Comparison of ENCODE assay signal across 13 cellular contexts in the genomic region with DNA sequence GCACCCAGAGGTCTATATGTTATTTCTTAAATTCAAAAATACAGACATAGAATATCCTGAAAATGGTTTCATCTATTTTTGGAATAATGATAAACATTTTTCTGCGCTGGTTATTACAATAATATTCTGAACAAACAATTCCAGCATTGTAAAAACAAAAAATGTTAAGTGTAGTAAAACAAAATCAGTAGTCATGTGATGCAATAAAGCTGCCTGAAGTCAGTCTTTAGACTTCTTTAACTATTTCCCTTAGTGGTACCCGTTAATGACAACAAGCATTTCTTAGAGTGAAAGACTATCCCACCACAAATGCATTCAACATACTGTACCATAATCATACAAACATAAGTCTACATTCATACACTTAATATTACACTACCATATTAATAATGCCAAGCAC. TPM values are rescaled to one million over a fixed set of nuclear protein-coding genes. Genes with fewer than 3 reads are reported as not detected.
DNase-seq lines count a peak whose midpoint lies in the region; ATAC-seq and TF ChIP-seq lines count a peak whose summit lies in the region.
"Had no signal": no experiment of that assay in that cellular context is flagged by ENCODE, and none has a peak within 500 bp of the region (broad histone marks: within the 10 kb centered on the region; RNA-seq: fewer than 3 reads in every experiment).

No MANE protein-coding gene starts in this region.

- H3K36me3 ChIP-seq in DOHH2 (ENCODE audit: control insufficient read depth, low read length) (peaks cover 4% of the 10 kb centered on the region; the same call in 1 of the 2 replicates), PC-3 (ENCODE audit: low read depth, low read length) (no peaks in the 10 kb centered on the region), fibroblast of lung (ENCODE audit: control insufficient read depth, insufficient read depth, low read length) (no peaks in the 10 kb centered on the region), psoas muscle (ENCODE audit: insufficient read depth in 1 of 2, low read depth in 1 of 2) (no peaks in the 10 kb centered on the region)
- H3K36me3 ChIP-seq: stomach had no signal

- BruUV-seq in PC-3 (replicated peaks; lab: Mats Ljungman, UMichigan): no TSS peak

- no peaks in the 10 kb centered on the region for H3K36me3 Mint-ChIP-seq in glutamatergic neuron (ENCODE audit: unreplicated experiment)

- peaks cover 11% of the 10 kb centered on the region for H3K9me3 Mint-ChIP-seq in glutamatergic neuron (ENCODE audit: unreplicated experiment)

- H3K9me2 ChIP-seq in DOHH2 (replicated peaks; ENCODE audit: control insufficient read depth, low read length): no peaks in the 10 kb centered on the region
- H3K9me2 ChIP-seq in PC-3 (replicated peaks; ENCODE audit: low read length): no peaks in the 10 kb centered on the region

- H3K4me3 Mint-ChIP-seq in glutamatergic neuron (ENCODE audit: unreplicated experiment): no peak overlapping the region

- H2AFZ ChIP-seq in PC-3 (ENCODE audit: low read length) (no peak overlapping the region), fibroblast of lung (ENCODE audit: low read length) (no peak overlapping the region)

- H3F3A ChIP-seq in DOHH2 (ENCODE audit: control insufficient read depth, insufficient read depth) (peaks cover 15% of the 10 kb centered on the region), PC-3 (ENCODE audit: low read length, unreplicated experiment) (no peaks in the 10 kb centered on the region)

- ATAC-seq in PC-3 (no peak), psoas muscle (no peak)

- H3K27ac Mint-ChIP-seq in glutamatergic neuron (ENCODE audit: unreplicated experiment): no peak overlapping the region

- peaks cover 13% of the 10 kb centered on the region for H3K27me3 Mint-ChIP-seq in glutamatergic neuron (ENCODE audit: unreplicated experiment)

- H3K4me3 ChIP-seq in DOHH2 (ENCODE audit: low read length) (peak overlapping the region; percentile 91), PC-3 (ENCODE audit: low read length) (peak overlapping the region; percentile 92), fibroblast of lung (replicated peaks in 1 of 4; ENCODE audit: control extremely low read depth in 1 of 4, insufficient read depth in 1 of 4, low read depth in 3 of 4, low read length in 4 of 4) (peak overlapping the region; percentile 22 to 92 (median 70)), psoas muscle (peak overlapping the region; percentile 87)

- 72 to 79% (median 76%) methylated on average over 2 of the region's 2 CpGs for WGBS in psoas muscle, 3 donors

- POLR2A ChIA-PET in PC-3 (lab: Charles Lee; ENCODE audit: unreplicated experiment): interaction anchor here (0.6 to 1.0 kb wide), 2 partner anchors 248 to 289 kb away, joined by 3 to 4 read pairs; no protein-coding TSS in a partner anchor

- intact Hi-C loops in PC-3 (cut with micrococcal nuclease): loop anchor here (5.0 kb wide), 3 partner anchors 169 to 496 kb away; no protein-coding TSS in a partner anchor
- intact Hi-C loops in psoas muscle (cut with DNase I): no loop called here

- H3K4me1 ChIP-seq in DOHH2 (ENCODE audit: control insufficient read depth, low read length) (peaks cover 57% of the 10 kb centered on the region), PC-3 (ENCODE audit: insufficient read depth, low read length) (peaks cover 25% of the 10 kb centered on the region), fibroblast of lung (ENCODE audit: control insufficient read depth, extremely low read depth, insufficient read depth, low read length) (peaks cover 7% of the 10 kb centered on the region), psoas muscle (peaks cover 5% of the 10 kb centered on the region)

- H3K4me1 Mint-ChIP-seq in glutamatergic neuron (ENCODE audit: low read depth, unreplicated experiment): peaks cover 6% of the 10 kb centered on the region

- H3K9me3 ChIP-seq in DOHH2 (ENCODE audit: control insufficient read depth, insufficient read depth, low read length) (no peaks in the 10 kb centered on the region), PC-3 (ENCODE audit: low read length) (no peaks in the 10 kb centered on the region), fibroblast of lung (ENCODE audit: control insufficient read depth, insufficient read depth, low read depth, low read length) (no peaks in the 10 kb centered on the region), psoas muscle (no peaks in the 10 kb centered on the region)
- H3K9me3 ChIP-seq: stomach had no signal

- H3K27ac ChIP-seq in DOHH2 (ENCODE audit: low read depth, low read length) (peak overlapping the region; percentile 87), PC-3 (ENCODE audit: low read length) (no peak overlapping the region), fibroblast of lung (ENCODE audit: insufficient read depth, low read length) (no peak overlapping the region), psoas muscle (no peak overlapping the region)

- peaks cover 59% of the 10 kb centered on the region for H3K79me2 ChIP-seq in DOHH2 (ENCODE audit: control insufficient read depth, low read length)
- H3K79me2 ChIP-seq in PC-3 (ENCODE audit: low read length): peaks cover 61% of the 10 kb centered on the region
- H3K79me2 ChIP-seq in fibroblast of lung (ENCODE audit: control insufficient read depth, insufficient read depth, low read length): peaks cover 54% of the 10 kb centered on the region

- TF ChIP-seq CTCF in DOHH2 (IDR thresholded peaks at IDR 0.05; ENCODE audit: low read depth, low read length, poor library complexity, severe bottlenecking) (no peak), PC-3 (conservative IDR thresholded peaks at IDR 0.05; ENCODE audit: low read depth, low read length) (no peak), fibroblast of lung (conservative IDR thresholded peaks at IDR 0.05 in 1 of 2, IDR thresholded peaks at IDR 0.05 in 1 of 2; ENCODE audit: low read depth in 1 of 2, low read length in 2 of 2) (no peak), psoas muscle (IDR thresholded peaks at IDR 0.05) (no peak), glutamatergic neuron (IDR thresholded peaks at IDR 0.05; ENCODE audit: partially characterized antibody, unreplicated experiment) (no peak)

- no peak overlapping the region for H3K9ac ChIP-seq in PC-3 (ENCODE audit: low read length)
- H3K9ac ChIP-seq in fibroblast of lung (ENCODE audit: insufficient read depth, low read length): no peak overlapping the region

- DNase-seq in PC-3 (no peak), fibroblast of lung (ENCODE audit: low read depth in 2 of 2) (peak in 1 of 2 donors; percentile 23), psoas muscle (no peak), NCI-H345 treated with DMSO at 0.1 percent for 48 hours (lab: John Stamatoyannopoulos, UW; ENCODE audit: unreplicated experiment) (no peak), glutamatergic neuron (no peak), NOMO-1 treated with DMSO at 0.1 percent for 48 hours (lab: John Stamatoyannopoulos, UW; ENCODE audit: unreplicated experiment) (no peak), HCEC 1CT (no peak)
- DNase-seq: CD4-positive, alpha-beta memory T cell; OCI-M1; posterior cingulate gyrus; stimulated activated CD4-positive, alpha-beta T cell treated with anti-CD3 and anti-CD28 coated beads, Interleukin-4, amount 100 ng/mL, for 24 hours; stomach had no signal

- CTCF ChIA-PET in PC-3 (lab: Charles Lee): interaction anchor here (0.6 kb wide), 2 partner anchors 480 to 983 kb away, joined by 3 read pairs; no protein-coding TSS in a partner anchor

- no peaks in the 10 kb centered on the region for H4K20me1 ChIP-seq in DOHH2 (ENCODE audit: control insufficient read depth, insufficient read depth, low read depth, low read length)
- H4K20me1 ChIP-seq in PC-3 (ENCODE audit: low read length): no peaks in the 10 kb centered on the region
- no peaks in the 10 kb centered on the region for H4K20me1 ChIP-seq in fibroblast of lung (ENCODE audit: control insufficient read depth, extremely low read depth, insufficient read depth, low read length)

- H3K4me2 ChIP-seq in DOHH2 (ENCODE audit: low read length): peak overlapping the region; percentile 87
- H3K4me2 ChIP-seq in PC-3 (ENCODE audit: low read length): peak overlapping the region; percentile 91
- peak overlapping the region; percentile 82 for H3K4me2 ChIP-seq in fibroblast of lung (ENCODE audit: extremely low read depth, insufficient read depth, low read length)

- H3K27me3 ChIP-seq in DOHH2 (ENCODE audit: control insufficient read depth, low read length) (no peaks in the 10 kb centered on the region), PC-3 (ENCODE audit: low read length) (no peaks in the 10 kb centered on the region), fibroblast of lung (ENCODE audit: control insufficient read depth, insufficient read depth, low read length) (no peaks in the 10 kb centered on the region), psoas muscle (ENCODE audit: insufficient read depth in 3 of 3, low read length in 2 of 3) (peaks cover 0 to 12% (median 10%) of the 10 kb centered on the region in 3 donors)

RNA-seq across cellular contexts. Expression of gene SKAP2, which starts 1.6 kb away (rescaled TPM):
- total RNA-seq in PC-3 (2014; rRNA removed) (9.6 and 18.4 TPM in 2 replicates), fibroblast of lung (16.7 and 17.5 TPM in 2 replicates), psoas muscle (10 to 100 TPM in 2 of 4 donors, 1 to 10 TPM in 2; 8.2 to 19.4 (median 10.5) TPM), glutamatergic neuron (ENCODE audit: unreplicated experiment) (12.1 TPM)
- polyA plus RNA-seq in fibroblast of lung (14.2 and 25.9 TPM in 2 replicates), psoas muscle (1 to 10 TPM; 3.2 to 9.5 (median 5.6) TPM)
- polyA plus RNA-seq in fibroblast of lung (2012): 18.1 and 36.0 TPM in 2 replicates
- polyA minus RNA-seq in fibroblast of lung (ENCODE audit: low replicate concordance): 1.2 and 3.8 TPM in 2 replicates
